8 cellular contexts compared by ENCODE assay signal in genomic region chr22:36387664-36387913, GRCh38. TPM values are rescaled to one million over a fixed set of nuclear protein-coding genes. Genes with fewer than 3 reads are reported as not detected.
DNase-seq lines count a peak whose midpoint lies in the region; ATAC-seq, FAIRE-seq and TF ChIP-seq lines count a peak whose summit lies in the region.

No MANE protein-coding gene starts in this region.

- peaks cover 2 to 5% of the 10 kb centered on the region in 2 experiments; a peak in 1 of 4 replicates for H3K36me3 ChIP-seq in HCT116 (ENCODE audit: control insufficient read depth in 1 of 2, insufficient read depth in 2 of 2, low read length in 2 of 2)
- peaks cover 14 to 35% of the 10 kb centered on the region in 2 experiments for H3K36me3 ChIP-seq in keratinocyte (ENCODE audit: control insufficient read depth in 2 of 2, extremely low read depth in 1 of 2, insufficient read depth in 2 of 2, low read length in 2 of 2)
- H3K36me3 ChIP-seq in thoracic aorta: peaks cover 6% of the 10 kb centered on the region

- no TSS peak for BruUV-seq in HCT116 (replicated peaks; lab: Mats Ljungman, UMichigan)

- RAD21 ChIA-PET in HCT116 (lab: Charles Lee; ENCODE audit: low non-redundant PET in 1 of 2, low total read pairs in 2 of 2, uncharacterized antibody in 2 of 2, unreplicated experiment in 2 of 2): interaction anchor here (1.3 to 1.4 kb wide), 3 partner anchors 17 to 83 kb away, joined by 3 to 9 read pairs (median 3); no protein-coding TSS in a partner anchor

- peak overlapping the region; percentile 88 to 97 for H3K4me3 ChIP-seq in HCT116 (replicated peaks in 1 of 2; ENCODE audit: low read depth in 1 of 2, low read length in 2 of 2)
- H3K4me3 ChIP-seq in keratinocyte (ENCODE audit: control insufficient read depth in 2 of 3, extremely low read depth in 1 of 3, insufficient read depth in 2 of 3, low read depth in 1 of 3, low read length in 3 of 3): peak overlapping the region; percentile 86 to 99 (median 98)
- H3K4me3 ChIP-seq in thoracic aorta: peak overlapping the region; percentile 89

- no peaks in the 10 kb centered on the region for H3K9me3 Mint-ChIP-seq in activated T-helper 2 cell treated with anti-CD3 and anti-CD28 coated beads, Interferon-gamma antibody, Interleukin-2, Interleukin-4, amounts not matched to agents 10 μg/mL and 5 μg/mL and 100 μg/mL, durations not matched to agents 14 hours and 24 hours and 36 hours

- H3K4me3 Mint-ChIP-seq in activated T-helper 2 cell treated with anti-CD3 and anti-CD28 coated beads, Interferon-gamma antibody, Interleukin-2, Interleukin-4, amounts not matched to agents 10 μg/mL and 5 μg/mL and 100 μg/mL, durations not matched to agents 14 hours and 24 hours and 36 hours (ENCODE audit: low read depth): peak overlapping the region; percentile 85

- TF ChIP-seq RAD21 in HCT116 (IDR thresholded peaks at IDR 0.05; ENCODE audit: low read depth): no peak

- CTCF ChIA-PET in HCT116 (lab: Charles Lee): interaction anchor here (1.1 to 1.4 kb wide), 4 partner anchors 15 to 83 kb away, joined by 3 to 5 read pairs (median 4); no protein-coding TSS in a partner anchor

- H3K9me2 ChIP-seq in HCT116 (ENCODE audit: insufficient read depth): no peaks in the 10 kb centered on the region

- H2AFZ ChIP-seq in HCT116 (ENCODE audit: low read depth, low read length, poor library complexity, severe bottlenecking) (no peak overlapping the region), keratinocyte (ENCODE audit: control insufficient read depth, low read length) (no peak overlapping the region)

- H3K4me1 Mint-ChIP-seq in activated T-helper 2 cell treated with anti-CD3 and anti-CD28 coated beads, Interferon-gamma antibody, Interleukin-2, Interleukin-4, amounts not matched to agents 10 μg/mL and 5 μg/mL and 100 μg/mL, durations not matched to agents 14 hours and 24 hours and 36 hours (ENCODE audit: low read depth): peaks cover 38% of the 10 kb centered on the region

- peak overlapping the region; percentile 76 for H3K27ac Mint-ChIP-seq in activated T-helper 2 cell treated with anti-CD3 and anti-CD28 coated beads, Interferon-gamma antibody, Interleukin-2, Interleukin-4, amounts not matched to agents 10 μg/mL and 5 μg/mL and 100 μg/mL, durations not matched to agents 14 hours and 24 hours and 36 hours

- H3K9ac ChIP-seq in HCT116 (ENCODE audit: low read length) (peak overlapping the region; percentile 87), keratinocyte (ENCODE audit: control insufficient read depth, extremely low read depth, insufficient read depth, low read length) (peak overlapping the region; percentile 96)

- intact Hi-C loops in HCT116 (cut with micrococcal nuclease): loop anchor here (5.0 kb wide), 3 partner anchors 55 to 80 kb away; no protein-coding TSS in a partner anchor
- intact Hi-C loops in activated T-helper 2 cell treated with anti-CD3 and anti-CD28 coated beads, Interferon-gamma antibody, Interleukin-2, Interleukin-4, amounts not matched to agents 10 μg/mL and 5 μg/mL and 100 μg/mL, durations not matched to agents 14 hours and 24 hours and 36 hours (cut with micrococcal nuclease): loop anchor here (5.0 kb wide), 1 partner anchor 85 kb away; no protein-coding TSS in a partner anchor

- H3K79me2 ChIP-seq in HCT116 (ENCODE audit: insufficient read depth, low read length) (peaks cover 51% of the 10 kb centered on the region), keratinocyte (ENCODE audit: control insufficient read depth, insufficient read depth, low read length) (peaks cover 53% of the 10 kb centered on the region)

- no peaks in the 10 kb centered on the region for H3K27me3 Mint-ChIP-seq in activated T-helper 2 cell treated with anti-CD3 and anti-CD28 coated beads, Interferon-gamma antibody, Interleukin-2, Interleukin-4, amounts not matched to agents 10 μg/mL and 5 μg/mL and 100 μg/mL, durations not matched to agents 14 hours and 24 hours and 36 hours (ENCODE audit: low read depth)

- H3K9me1 ChIP-seq in keratinocyte (ENCODE audit: control insufficient read depth, extremely low read depth, insufficient read depth, low read length): peaks cover 2% of the 10 kb centered on the region

- DNase-seq in HCT116 (ENCODE audit: low read depth, low spot score): no peak
- no peak for DNase-seq in activated T-helper 2 cell treated with anti-CD3 and anti-CD28 coated beads, Interferon-gamma antibody, Interleukin-2, Interleukin-4, amounts not matched to agents 10 μg/mL and 5 μg/mL and 100 μg/mL, durations not matched to agents 14 hours and 24 hours and 36 hours (ENCODE audit: low spot score)
- DNase-seq in keratinocyte (ENCODE audit: low read depth, low spot score): no peak
- DNase-seq in thoracic aorta (ENCODE audit: low spot score): no peak
- DNase-seq in SK-N-DZ (ENCODE audit: low spot score): no peak
- DNase-seq in CD1c-positive myeloid dendritic cell (ENCODE audit: extremely low spot score): no peak
- DNase-seq in GM12892 (ENCODE audit: insufficient read length): no peak

- POLR2A ChIA-PET in HCT116 (lab: Charles Lee): interaction anchor here (0.6 to 3.4 kb wide), 12 partner anchors 10 to 82 kb away, joined by 3 to 37 read pairs (median 5); no protein-coding TSS in a partner anchor

- H4K20me1 ChIP-seq in HCT116 (ENCODE audit: insufficient read depth): peaks cover 12% of the 10 kb centered on the region; the same call in 1 of the 2 replicates
- H4K20me1 ChIP-seq in keratinocyte (ENCODE audit: control insufficient read depth, extremely low read depth, insufficient read depth, low read length): peaks cover 39% of the 10 kb centered on the region

- TF ChIP-seq CTCF in 22Rv1 (IDR thresholded peaks at IDR 0.05): no peak
- TF ChIP-seq CTCF in HCT116 (IDR thresholded peaks at IDR 0.05 in 2 of 3, conservative IDR thresholded peaks at IDR 0.05 in 1 of 3; ENCODE audit: borderline replicate concordance in 1 of 3, insufficient read depth in 1 of 3, low read depth in 2 of 3, low read length in 2 of 3): no peak
- no peak for TF ChIP-seq CTCF in keratinocyte (optimal IDR thresholded peaks at IDR 0.05 in 1 of 3, IDR thresholded peaks at IDR 0.05 in 1 of 3, conservative IDR thresholded peaks at IDR 0.05 in 1 of 3; ENCODE audit: extremely low read depth in 1 of 3, insufficient read depth in 2 of 3, low read length in 3 of 3)
- no peak for TF ChIP-seq CTCF in thoracic aorta (IDR thresholded peaks at IDR 0.05)

- H3K27me3 ChIP-seq in HCT116 (ENCODE audit: insufficient read depth, low read length): no peaks in the 10 kb centered on the region
- H3K27me3 ChIP-seq in keratinocyte (ENCODE audit: control insufficient read depth, extremely low read depth, insufficient read depth, low read length): no peaks in the 10 kb centered on the region
- no peaks in the 10 kb centered on the region for H3K27me3 ChIP-seq in thoracic aorta (replicated peaks; ENCODE audit: insufficient read depth)

- TF ChIP-seq POLR2A in HCT116 (IDR thresholded peaks at IDR 0.05; ENCODE audit: borderline replicate concordance, extremely low read depth, insufficient read depth, insufficient read length) (no peak), GM12892 (IDR thresholded peaks at IDR 0.05; ENCODE audit: low read depth, low read length) (no peak)

- peaks cover 41% of the 10 kb centered on the region for H3K36me3 Mint-ChIP-seq in activated T-helper 2 cell treated with anti-CD3 and anti-CD28 coated beads, Interferon-gamma antibody, Interleukin-2, Interleukin-4, amounts not matched to agents 10 μg/mL and 5 μg/mL and 100 μg/mL, durations not matched to agents 14 hours and 24 hours and 36 hours (ENCODE audit: low read depth)

- dilution Hi-C loops in keratinocyte (cut with MboI; ENCODE audit: extremely low pct_ligation_motif_present, low sequenced_read_pairs): no loop called here

- peak; percentile 12 for ATAC-seq in HCT116
- no peak for ATAC-seq in thoracic aorta (ENCODE audit: insufficient number of reproducible peaks, low FRiP score, low read depth)

- H3K4me1 ChIP-seq in HCT116 (ENCODE audit: control insufficient read depth in 1 of 2, insufficient read depth in 2 of 2, low read length in 2 of 2) (peaks cover 37 to 49% of the 10 kb centered on the region in 2 experiments), keratinocyte (ENCODE audit: control insufficient read depth, extremely low read depth, insufficient read depth, low read length) (peaks cover 33% of the 10 kb centered on the region), thoracic aorta (ENCODE audit: control insufficient read depth in 1 of 2, low read depth in 2 of 2) (peaks cover 23 to 33% of the 10 kb centered on the region in 2 donors)

- peak overlapping the region; percentile 99 for H3K4me2 ChIP-seq in HCT116 (ENCODE audit: low read length)
- no peak overlapping the region for H3K4me2 ChIP-seq in keratinocyte (ENCODE audit: control insufficient read depth, extremely low read depth, insufficient read depth, low read depth, low read length)

- no peaks in the 10 kb centered on the region for H3K9me3 ChIP-seq in HCT116 (ENCODE audit: control insufficient read depth in 1 of 2, insufficient read depth in 1 of 2, low read depth in 1 of 2, low read length in 2 of 2)
- no peaks in the 10 kb centered on the region for H3K9me3 ChIP-seq in keratinocyte (ENCODE audit: control insufficient read depth, low read depth, low read length)
- H3K9me3 ChIP-seq in thoracic aorta: no peaks in the 10 kb centered on the region

- FAIRE-seq in keratinocyte (lab: Jason Lieb, UNC) (no peak), GM12892 (lab: Jason Lieb, UNC) (no peak)

- peak overlapping the region; percentile 95 for H3K27ac ChIP-seq in 22Rv1
- peak overlapping the region; percentile 97 for H3K27ac ChIP-seq in HCT116 (ENCODE audit: low read depth, low read length)
- peak overlapping the region; percentile 97 for H3K27ac ChIP-seq in keratinocyte (ENCODE audit: control insufficient read depth, insufficient read depth, low read length)
- H3K27ac ChIP-seq in thoracic aorta: peak overlapping the region; percentile 95 to 99

TF ChIP-seq in HCT116, 20 proteins besides CTCF, POLR2A, EP300 and RAD21:
- no peak for TF ChIP-seq ZNF274 (IDR thresholded peaks at IDR 0.05; ENCODE audit: low read depth, low read length)
- TF ChIP-seq ZFX (IDR thresholded peaks at IDR 0.05): peak; percentile 81
TF ChIP-seq in HCT116: peak in this region for 1.

RNA-seq across cellular contexts. Expression of gene MYH9, which starts 0.2 kb away (rescaled TPM):
- total RNA-seq in HCT116 (2021; ENCODE audit: unreplicated experiment) (258 TPM), thoracic aorta (1,000 to 10,000 TPM; 1,447 to 1,631 TPM)
- polyA plus RNA-seq in HCT116 (2012): 205 and 249 TPM in 2 replicates
- total RNA-seq in activated T-helper 2 cell treated with anti-CD3 and anti-CD28 coated beads, Interferon-gamma antibody, Interleukin-2, Interleukin-4, amounts not matched to agents 10 μg/mL and 5 μg/mL and 100 μg/mL, durations not matched to agents 14 hours and 24 hours and 36 hours: 619 and 645 TPM in 2 replicates
- 277 to 489 TPM (median 351 TPM) in 3 replicates for polyA plus RNA-seq in keratinocyte
- polyA plus RNA-seq in keratinocyte (2011; ENCODE audit: low read depth): 526 TPM
- polyA plus RNA-seq in keratinocyte (2011; cell fraction: cytosol; rRNA removed): 357 and 388 TPM in 2 replicates
- 864 and 995 TPM in 2 replicates for polyA plus RNA-seq in keratinocyte (2011; cell fraction: nucleus; rRNA removed)
- polyA plus RNA-seq in keratinocyte (2012; ENCODE audit: low replicate concordance): 168 and 903 TPM in 2 replicates
- polyA minus RNA-seq in keratinocyte: 752 to 1,882 TPM (median 1,066 TPM) in 3 replicates
- polyA minus RNA-seq in keratinocyte (2011; cell fraction: cytosol; rRNA and poly(A)+ RNA removed): 461 TPM
- 623 and 1,627 TPM in 2 replicates for polyA minus RNA-seq in keratinocyte (2011; cell fraction: nucleus; rRNA and poly(A)+ RNA removed)
- 23.5 and 30.9 TPM in 2 replicates for polyA plus RNA-seq in SK-N-DZ (2014; cell fraction: cytosol; rRNA removed)
- 19.9 and 23.2 TPM in 2 replicates for polyA plus RNA-seq in SK-N-DZ (2014; cell fraction: nucleus; rRNA removed)
- polyA plus RNA-seq in GM12892 (2012; ENCODE audit: missing spikeins): 155 TPM
